ENCODE assay signal across 25 cellular contexts in the genomic region with DNA sequence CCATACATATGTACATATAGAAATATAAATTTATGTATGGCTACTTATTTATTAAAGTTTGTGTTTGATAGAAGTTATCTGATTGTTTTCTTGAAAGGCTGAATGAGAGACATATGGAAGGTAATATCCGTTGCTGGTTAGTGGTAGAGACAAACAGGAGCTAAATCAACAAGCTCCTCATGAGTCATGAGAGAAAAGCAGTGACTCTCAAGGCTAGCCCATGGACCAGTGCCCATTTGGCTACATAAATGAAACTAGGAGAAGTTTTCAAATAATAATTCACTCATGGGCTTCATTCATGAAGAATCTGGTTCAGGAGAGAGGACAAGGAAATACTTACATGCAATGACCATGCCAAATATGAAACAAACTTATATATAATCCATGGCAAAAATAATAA.
DNase-seq lines count a peak whose midpoint lies in the region; ATAC-seq, FAIRE-seq and TF ChIP-seq lines count a peak whose summit lies in the region.
"Had no signal": no experiment of that assay in that cellular context is flagged by ENCODE, and none has a peak within 500 bp of the region (broad histone marks: within the 10 kb centered on the region; RNA-seq: fewer than 3 reads in every experiment).

No MANE protein-coding gene starts in this region.

- no peaks in the 10 kb centered on the region for H3K9me1 ChIP-seq in endothelial cell of umbilical vein (replicated peaks; ENCODE audit: control insufficient read depth, extremely low read depth, insufficient read depth, low read length)

- no peaks in the 10 kb centered on the region for H3K4me1 ChIP-seq in endothelial cell of umbilical vein (ENCODE audit: control insufficient read depth, extremely low read depth, insufficient read depth, low read length)
- peaks cover 0 to 6% (median 0%) of the 10 kb centered on the region in 3 donors for H3K4me1 ChIP-seq in pancreas
- H3K4me1 ChIP-seq: right atrium auricular region had no signal

- WGBS in pancreas, 2 donors: 21 to 37% methylated on average over 1 of the region's 1 CpG

- H3K9ac ChIP-seq in endothelial cell of umbilical vein (replicated peaks; ENCODE audit: extremely low read depth, insufficient read depth, low read length): no peak overlapping the region

- H3K4me2 ChIP-seq in endothelial cell of umbilical vein (ENCODE audit: insufficient read depth, low read length): no peak overlapping the region

- DNase-seq in NCI-H2029 (lab: John Stamatoyannopoulos, UW) (peak; percentile 37), NCI-H2029 treated with DMSO at 0.1 percent for 48 hours (lab: John Stamatoyannopoulos, UW) (no peak), NCI-H69 (lab: John Stamatoyannopoulos, UW) (peak; percentile 58), endothelial cell of umbilical vein (ENCODE audit: low read depth, low spot score) (peak; percentile 62), pancreas (peak in 5 of 6 donors; percentile 58 to 76 (median 73)), T-helper 2 cell (no peak), islet precursor cell (no peak), GM20000 (ENCODE audit: low spot score) (no peak)
- DNase-seq: activated CD4-positive, alpha-beta T cell treated with anti-CD3 and anti-CD28 coated beads, Interleukin-2, amount 50 U/mL, for 4 hours; activated CD8-positive, alpha-beta memory T cell treated with anti-CD3 and anti-CD28 coated beads, Interleukin-2, amount 50 U/mL, for 48 hours; activated effector memory CD4-positive, alpha-beta T cell treated with Interleukin-2 at 50 U/mL for 16 hours; activated naive CD8-positive, alpha-beta T cell treated with anti-CD3 and anti-CD28 coated beads, Interleukin-2, amount 10 ng/mL, durations not matched to agents 7 days and 5 days; brain microvascular endothelial cell; DMS79 treated with DMSO at 0.1 percent for 48 hours; effector memory CD4-positive, alpha-beta T cell; left colon; natural killer cell; NCI-H1417; NCI-H2171; NCI-H748 treated with DMSO at 0.1 percent for 48 hours; ovary; T-helper 17 cell had no signal

- H2AFZ ChIP-seq in endothelial cell of umbilical vein (ENCODE audit: low read depth, low read length): no peak overlapping the region

- no peaks in the 10 kb centered on the region for H3K79me2 ChIP-seq in endothelial cell of umbilical vein (ENCODE audit: control insufficient read depth, insufficient read depth, low read length)

- dilution Hi-C loops in endothelial cell of umbilical vein (cut with MboI; ENCODE audit: extremely low pct_ligation_motif_present, low sequenced_read_pairs): no loop called here

- H3K36me3 ChIP-seq in endothelial cell of umbilical vein (ENCODE audit: control insufficient read depth in 2 of 2, extremely low read depth in 1 of 2, insufficient read depth in 2 of 2, low read length in 2 of 2): no peaks in the 10 kb centered on the region
- H3K36me3 ChIP-seq in pancreas: no peaks in the 10 kb centered on the region
- H3K36me3 ChIP-seq: brain microvascular endothelial cell, ovary, right atrium auricular region had no signal

- H3K4me3 ChIP-seq in endothelial cell of umbilical vein (replicated peaks in 1 of 3; ENCODE audit: insufficient read depth in 1 of 3, low read depth in 1 of 3, low read length in 3 of 3): no peak overlapping the region
- no peak overlapping the region for H3K4me3 ChIP-seq in pancreas
- H3K4me3 ChIP-seq: ovary, right atrium auricular region had no signal

- no peaks in the 10 kb centered on the region for H3K9me3 ChIP-seq in endothelial cell of umbilical vein (replicated peaks; ENCODE audit: control insufficient read depth, insufficient read depth, low read length)
- no peaks in the 10 kb centered on the region for H3K9me3 ChIP-seq in pancreas
- H3K9me3 ChIP-seq: ovary, right atrium auricular region had no signal

- H4K20me1 ChIP-seq in endothelial cell of umbilical vein (replicated peaks; ENCODE audit: control insufficient read depth, extremely low read depth, insufficient read depth, low read length): no peaks in the 10 kb centered on the region

- H3K27ac ChIP-seq in endothelial cell of umbilical vein (ENCODE audit: insufficient read depth, low read depth, low read length) (no peak overlapping the region), pancreas (no peak overlapping the region)
- H3K27ac ChIP-seq: 22Rv1, brain microvascular endothelial cell, ovary, right atrium auricular region had no signal

- TF ChIP-seq POLR2A in endothelial cell of umbilical vein (IDR thresholded peaks at IDR 0.05; ENCODE audit: low read depth, low read length): no peak

- H3K27me3 ChIP-seq in endothelial cell of umbilical vein (ENCODE audit: control insufficient read depth in 2 of 2, insufficient read depth in 2 of 2, low read length in 2 of 2): no peaks in the 10 kb centered on the region
- no peaks in the 10 kb centered on the region for H3K27me3 ChIP-seq in pancreas
- H3K27me3 ChIP-seq: brain microvascular endothelial cell, ovary, right atrium auricular region had no signal

- ATAC-seq in pancreas: peak; percentile 89 to 99 (median 98)
- ATAC-seq: left colon, natural killer cell, T-helper 17 cell had no signal

- no peak for TF ChIP-seq CTCF in endothelial cell of umbilical vein (IDR thresholded peaks at IDR 0.05; ENCODE audit: extremely low read depth in 1 of 2, insufficient read depth in 1 of 2, low read depth in 1 of 2, low read length in 2 of 2)
- no peak for TF ChIP-seq CTCF in pancreas (IDR thresholded peaks at IDR 0.05)
- TF ChIP-seq CTCF in GM20000 (IDR thresholded peaks at IDR 0.05; ENCODE audit: extremely low read depth, missing control alignments): no peak

- intact Hi-C loops in endothelial cell of umbilical vein (cut with micrococcal nuclease): no loop called here
- intact Hi-C loops in pancreas (cut with DNase I): no loop called here

- FAIRE-seq in endothelial cell of umbilical vein (lab: Jason Lieb, UNC) (no peak), pancreas (lab: Jason Lieb, UNC) (no peak)
- FAIRE-seq: GM12891 had no signal

- POLR2A ChIA-PET in endothelial cell of umbilical vein (lab: Charles Lee): no interaction called here

- CTCF ChIA-PET in endothelial cell of umbilical vein (lab: Charles Lee): interaction anchor here (1.0 kb wide), 1 partner anchor 9 kb away, joined by 6 read pairs; no protein-coding TSS in a partner anchor

- no TSS peak for BruUV-seq in endothelial cell of umbilical vein (replicated peaks; lab: Mats Ljungman, UMichigan)

TF ChIP-seq in endothelial cell of umbilical vein, 7 proteins besides CTCF, POLR2A, EP300 and RAD21:
- TF ChIP-seq EZH2 (IDR thresholded peaks at IDR 0.05; ENCODE audit: borderline replicate concordance, low read depth, low read length, severe bottlenecking): no peak
- TF ChIP-seq, protein P1, sequence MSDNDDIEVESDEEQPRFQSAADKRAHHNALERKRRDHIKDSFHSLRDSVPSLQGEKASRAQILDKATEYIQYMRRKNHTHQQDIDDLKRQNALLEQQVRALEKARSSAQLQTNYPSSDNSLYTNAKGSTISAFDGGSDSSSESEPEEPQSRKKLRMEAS (IDR thresholded peaks at IDR 0.05; ENCODE audit: insufficient read depth, insufficient read length): no peak
- TF ChIP-seq FOS (IDR thresholded peaks at IDR 0.05; ENCODE audit: borderline replicate concordance, insufficient read depth, low read length): no peak
- TF ChIP-seq JUN (IDR thresholded peaks at IDR 0.05; ENCODE audit: borderline replicate concordance, insufficient read depth, insufficient read length, low read depth): no peak
- no peak for TF ChIP-seq GATA2 (IDR thresholded peaks at IDR 0.05; ENCODE audit: insufficient read depth, insufficient read length, low read depth, low read length)
- TF ChIP-seq MYC (IDR thresholded peaks at IDR 0.05; ENCODE audit: low read depth, low read length): no peak
- TF ChIP-seq POLR2AphosphoS5 (IDR thresholded peaks at IDR 0.05; ENCODE audit: insufficient read depth, low read depth, low read length): no peak

Comparison
In these comparisons a context has a peak if more than half of its experiments do, and no peak if none do; other contexts are left out.
1. DNase-seq: peak in NCI-H2029 (single experiment), NCI-H69 (single experiment), endothelial cell of umbilical vein (single experiment) and pancreas (5 of 6); none in NCI-H2029 treated with DMSO at 0.1 percent for 48 hours (single experiment), T-helper 2 cell (0 of 5), islet precursor cell (single experiment) and GM20000 (single experiment).